In genomic region chr10:70381491-70382421, GRCh38 we compare ENCODE assay signal across 8 cellular contexts. TPM values are rescaled to one million over a fixed set of nuclear protein-coding genes. Genes with fewer than 3 reads are reported as not detected.
A peak's percentile ranks its signal among the peaks of the same experiment; 100 is the strongest.
DNase-seq lines count a peak whose midpoint lies in the region; ATAC-seq and TF ChIP-seq lines count a peak whose summit lies in the region.

No MANE protein-coding gene starts in this region.

- H3K27ac Mint-ChIP-seq in stimulated activated naive CD8-positive, alpha-beta T cell treated with anti-CD3 and anti-CD28 coated beads, Interleukin-15, Interleukin-2, amounts not matched to agents 100 ng/mL and 50 ng/mL, for 24 hours: peak overlapping the region; percentile 26

- H3K4me3 ChIP-seq in WI38 (ENCODE audit: low read depth, low read length): peak overlapping the region; percentile 82

- H3K36me3 ChIP-seq in KOPT-K1 (ENCODE audit: insufficient read depth, low read length): no peaks in the 10 kb centered on the region

- peaks cover 5% of the 10 kb centered on the region for H3K36me3 Mint-ChIP-seq in stimulated activated naive CD8-positive, alpha-beta T cell treated with anti-CD3 and anti-CD28 coated beads, Interleukin-15, Interleukin-2, amounts not matched to agents 100 ng/mL and 50 ng/mL, for 24 hours (ENCODE audit: low read depth)

- peak; percentile 83 for DNase-seq in G401 (ENCODE audit: low spot score)
- peak; percentile 8 for DNase-seq in effector CD8-positive, alpha-beta T cell (lab: John Stamatoyannopoulos, UW)
- DNase-seq in lung microvascular endothelial cell (ENCODE audit: low read depth in 2 of 2): peak; percentile 40 to 52
- DNase-seq in NK-92 treated with Interleukin-12 subunit alpha and Interleukin-12 subunit beta, amount 100 ng/mL, for 24 hours (lab: John Stamatoyannopoulos, UW): no peak

- H3K9me3 Mint-ChIP-seq in stimulated activated naive CD8-positive, alpha-beta T cell treated with anti-CD3 and anti-CD28 coated beads, Interleukin-15, Interleukin-2, amounts not matched to agents 100 ng/mL and 50 ng/mL, for 24 hours: peaks cover 5% of the 10 kb centered on the region

- peak; percentile 36 for ATAC-seq in GM21717 (IDR thresholded peaks at IDR 0.05; ENCODE audit: unreplicated experiment)

- H3K4me1 Mint-ChIP-seq in stimulated activated naive CD8-positive, alpha-beta T cell treated with anti-CD3 and anti-CD28 coated beads, Interleukin-15, Interleukin-2, amounts not matched to agents 100 ng/mL and 50 ng/mL, for 24 hours (ENCODE audit: low read depth): peaks cover 14% of the 10 kb centered on the region

- in situ Hi-C loops in G401 (cut with HindIII; ENCODE audit: low sequenced_read_pairs): no loop called here

- no peak for TF ChIP-seq CTCF in WI38 (IDR thresholded peaks at IDR 0.05; ENCODE audit: low read depth, low read length)

- peak overlapping the region; percentile 85 for H3K4me3 Mint-ChIP-seq in stimulated activated naive CD8-positive, alpha-beta T cell treated with anti-CD3 and anti-CD28 coated beads, Interleukin-15, Interleukin-2, amounts not matched to agents 100 ng/mL and 50 ng/mL, for 24 hours

- H3K27me3 Mint-ChIP-seq in stimulated activated naive CD8-positive, alpha-beta T cell treated with anti-CD3 and anti-CD28 coated beads, Interleukin-15, Interleukin-2, amounts not matched to agents 100 ng/mL and 50 ng/mL, for 24 hours: peaks cover 8% of the 10 kb centered on the region

- H3K9me3 ChIP-seq in KOPT-K1 (ENCODE audit: insufficient read depth, low read length, poor library complexity, severe bottlenecking): no peaks in the 10 kb centered on the region

- peak overlapping the region; percentile 64 for H3K27ac ChIP-seq in KOPT-K1 (ENCODE audit: low read depth, low read length, poor library complexity, severe bottlenecking)

RNA-seq across cellular contexts. Expression of gene LRRC20, which starts 0.7 kb away (rescaled TPM):
- total RNA-seq in G401 (2014; rRNA removed; shearing (Covaris generic)): 44.8 and 53.2 TPM in 2 replicates
- 1.8 and 3.7 TPM in 2 replicates for total RNA-seq in lung microvascular endothelial cell

RNA-seq across cellular contexts. Expression of gene EIF4EBP2, which starts 22.2 kb away (rescaled TPM):
- total RNA-seq in G401 (2014; rRNA removed; shearing (Covaris generic)): 14.3 and 22.5 TPM in 2 replicates
- 18.7 and 22.0 TPM in 2 replicates for total RNA-seq in lung microvascular endothelial cell

RNA-seq across cellular contexts. Expression of gene NODAL, which starts 59.7 kb away (rescaled TPM):
- 2.8 TPM in 1 of 2 replicates, not detected in the other for total RNA-seq in G401 (2014; rRNA removed; shearing (Covaris generic))
- not detected in 2 replicates for total RNA-seq in lung microvascular endothelial cell
